ENCODE assay signal across 20 cellular contexts in the genomic region with DNA sequence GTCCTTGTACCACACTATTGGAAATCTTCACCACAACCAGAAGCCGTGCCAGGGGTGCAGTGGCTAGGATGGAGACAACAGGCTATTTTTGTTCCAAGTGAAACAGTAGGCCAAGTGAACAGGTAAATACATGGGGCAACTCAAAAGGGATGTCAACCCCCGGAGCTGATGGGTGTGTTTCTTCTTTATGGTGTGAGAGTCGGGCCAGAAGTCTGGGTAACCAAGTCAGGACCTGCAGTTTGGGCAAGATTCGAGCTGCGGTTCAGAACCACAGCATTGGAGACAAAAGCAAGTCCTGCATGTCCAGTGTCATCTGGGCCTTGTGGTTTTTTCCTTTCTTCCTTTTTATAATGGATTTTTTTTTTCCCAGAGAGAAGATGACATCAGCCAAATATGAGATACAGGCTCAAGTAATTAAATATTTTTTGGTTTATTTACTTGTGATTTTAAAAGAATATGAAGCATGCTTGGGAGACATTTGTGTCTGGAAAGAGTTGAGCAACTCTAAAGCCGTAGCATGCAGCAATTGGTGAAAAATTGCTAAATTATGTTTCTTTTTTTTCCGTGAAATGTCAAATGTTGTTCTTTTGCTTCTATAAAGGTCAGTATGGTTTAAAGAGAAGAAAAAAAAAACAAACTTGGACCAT.
A peak's percentile ranks its signal among the peaks of the same experiment; 100 is the strongest.
DNase-seq lines count a peak whose midpoint lies in the region; ATAC-seq and TF ChIP-seq lines count a peak whose summit lies in the region.
"Had no signal": no experiment of that assay in that cellular context is flagged by ENCODE, and none has a peak within 500 bp of the region (broad histone marks: within the 10 kb centered on the region; RNA-seq: fewer than 3 reads in every experiment).

No MANE protein-coding gene starts in this region.

- no peak overlapping the region for H3K27ac Mint-ChIP-seq in activated CD8-positive, alpha-beta memory T cell treated with anti-CD3 and anti-CD28 coated beads, Interleukin-2, amount 10 ng/mL, durations not matched to agents 7 days and 5 days
- H3K27ac Mint-ChIP-seq: GM23338 had no signal

- H3K4me3 Mint-ChIP-seq in activated CD8-positive, alpha-beta memory T cell treated with anti-CD3 and anti-CD28 coated beads, Interleukin-2, amount 10 ng/mL, durations not matched to agents 7 days and 5 days: no peak overlapping the region
- H3K4me3 Mint-ChIP-seq: GM23338 had no signal

- peak; percentile 60 for ATAC-seq in sciatic nerve
- no peak for ATAC-seq in activated CD8-positive, alpha-beta memory T cell treated with anti-CD3 and anti-CD28 coated beads, Interleukin-2, amount 10 ng/mL, durations not matched to agents 7 days and 5 days
- ATAC-seq: GM23338 had no signal

- peak overlapping the region in 3 of 4 donors; percentile 4 to 84 (median 80) for H3K27ac ChIP-seq in tibial nerve
- H3K27ac ChIP-seq: cardiac muscle cell, RWPE1 had no signal

- peaks cover 5% of the 10 kb centered on the region for H3K27me3 Mint-ChIP-seq in activated CD8-positive, alpha-beta memory T cell treated with anti-CD3 and anti-CD28 coated beads, Interleukin-2, amount 10 ng/mL, durations not matched to agents 7 days and 5 days

- 63 to 76% methylated on average over 7 of the region's 7 CpGs for WGBS in tibial nerve, 2 donors

- H3K4me1 ChIP-seq in tibial nerve: peaks cover 0 to 78% (median 16%) of the 10 kb centered on the region in 4 donors

- TF ChIP-seq POLR2A in tibial nerve (IDR thresholded peaks at IDR 0.05): no peak

- H3K4me3 ChIP-seq in tibial nerve: no peak overlapping the region
- H3K4me3 ChIP-seq: cardiac muscle cell, dorsolateral prefrontal cortex, GM23338, lung had no signal

- DNase-seq in amniotic epithelial cell (ENCODE audit: low read depth): peak; percentile 12
- peak; percentile 85 for DNase-seq in fibroblast of gingiva (ENCODE audit: low read depth)
- DNase-seq in sciatic nerve (ENCODE audit: low spot score): no peak
- DNase-seq in tibial nerve (ENCODE audit: low spot score in 2 of 2): no peak
- no peak for DNase-seq in SHP77 treated with DMSO at 0.1 percent for 48 hours (lab: John Stamatoyannopoulos, UW)
- no peak for DNase-seq in activated CD8-positive, alpha-beta memory T cell treated with anti-CD3 and anti-CD28 coated beads, Interleukin-2, amount 10 ng/mL, durations not matched to agents 7 days and 5 days
- DNase-seq in iPS-NIHi11 (ENCODE audit: low spot score): no peak
- DNase-seq: dorsolateral prefrontal cortex; EL; glutamatergic neuron; Karpas-422; NCI-H1092 treated with DMSO at 0.1 percent for 48 hours; NCI-H2081 treated with DMSO at 0.1 percent for 48 hours; NCI-H510A; stimulated activated CD4-positive, alpha-beta T cell treated with anti-CD3 and anti-CD28 coated beads, Interleukin-4, amount 100 ng/mL, for 24 hours; SW 1271 had no signal

- H3K36me3 Mint-ChIP-seq in activated CD8-positive, alpha-beta memory T cell treated with anti-CD3 and anti-CD28 coated beads, Interleukin-2, amount 10 ng/mL, durations not matched to agents 7 days and 5 days: no peaks in the 10 kb centered on the region

- H3K4me1 Mint-ChIP-seq in activated CD8-positive, alpha-beta memory T cell treated with anti-CD3 and anti-CD28 coated beads, Interleukin-2, amount 10 ng/mL, durations not matched to agents 7 days and 5 days: no peaks in the 10 kb centered on the region

- CTCF ChIA-PET in activated CD8-positive, alpha-beta memory T cell treated with anti-CD3 and anti-CD28 coated beads, Interleukin-2, amount 10 ng/mL, durations not matched to agents 7 days and 5 days (lab: Charles Lee): no interaction called here

- intact Hi-C loops in sciatic nerve (cut with DNase I): no loop called here

- no peaks in the 10 kb centered on the region for H3K9me3 ChIP-seq in tibial nerve

- H3K27me3 ChIP-seq in tibial nerve: no peaks in the 10 kb centered on the region
- H3K27me3 ChIP-seq: cardiac muscle cell, dorsolateral prefrontal cortex had no signal

- no peak for TF ChIP-seq CTCF in tibial nerve (IDR thresholded peaks at IDR 0.05)

- TF ChIP-seq EP300 in tibial nerve (IDR thresholded peaks at IDR 0.05): peak in 1 of 2 donors; percentile 50

- no peaks in the 10 kb centered on the region for H3K36me3 ChIP-seq in tibial nerve
- H3K36me3 ChIP-seq: cardiac muscle cell had no signal

- H3K9me3 Mint-ChIP-seq in activated CD8-positive, alpha-beta memory T cell treated with anti-CD3 and anti-CD28 coated beads, Interleukin-2, amount 10 ng/mL, durations not matched to agents 7 days and 5 days (ENCODE audit: low read depth): no peaks in the 10 kb centered on the region
- H3K9me3 Mint-ChIP-seq: GM23338 had no signal

Comparison
In these comparisons a context has a peak if more than half of its experiments do, and no peak if none do; other contexts are left out.
1. DNase-seq: peak in amniotic epithelial cell (single experiment) and fibroblast of gingiva (single experiment); none in sciatic nerve (single experiment), tibial nerve (0 of 2), SHP77 treated with DMSO at 0.1 percent for 48 hours (single experiment), activated CD8-positive, alpha-beta memory T cell treated with anti-CD3 and anti-CD28 coated beads, Interleukin-2, amount 10 ng/mL, durations not matched to agents 7 days and 5 days (single experiment) and iPS-NIHi11 (single experiment).